In the genomic region with DNA sequence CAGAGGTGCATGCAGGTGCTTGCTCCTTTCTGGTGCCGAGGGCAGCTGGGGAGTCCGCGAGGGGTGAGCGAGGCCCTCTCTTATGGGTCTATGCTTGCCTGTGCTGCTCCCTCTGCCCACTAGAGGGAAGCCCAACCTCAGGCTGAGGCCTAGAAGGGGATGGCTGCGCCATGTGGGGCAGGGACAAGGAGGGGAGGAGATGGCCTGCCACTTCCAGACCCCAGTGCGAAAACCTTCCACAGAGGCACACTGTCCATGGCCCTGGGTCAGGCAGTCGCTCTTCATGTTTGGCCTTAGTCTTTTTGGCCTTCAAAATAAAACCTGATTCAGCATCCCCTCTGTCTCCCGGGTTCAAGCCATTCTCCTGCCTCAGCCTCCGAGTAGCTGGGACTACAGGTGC, we compare ENCODE assay signal across 8 cellular contexts. TPM values are rescaled to one million over a fixed set of nuclear protein-coding genes. Genes with fewer than 3 reads are reported as not detected.
DNase-seq lines count a peak whose midpoint lies in the region; ATAC-seq and TF ChIP-seq lines count a peak whose summit lies in the region.

No MANE protein-coding gene starts in this region.

- no peaks in the 10 kb centered on the region for H3K4me1 ChIP-seq in Peyer's patch
- H3K4me1 ChIP-seq in osteoblast (ENCODE audit: insufficient read depth, low read length): no peaks in the 10 kb centered on the region
- peaks cover 0 to 6% (median under 1%) of the 10 kb centered on the region in 4 donors for H3K4me1 ChIP-seq in tibial nerve

- TF ChIP-seq CTCF in GM12872 (IDR thresholded peaks at IDR 0.05; ENCODE audit: insufficient read depth, low read depth, low read length) (peak; percentile 99), Peyer's patch (IDR thresholded peaks at IDR 0.05) (peak in 5 of 6 experiments; percentile 17 to 77 (median 71)), fibroblast of the aortic adventitia (IDR thresholded peaks at IDR 0.05; ENCODE audit: insufficient read depth, low read length) (peak; percentile 91), osteoblast (IDR thresholded peaks at IDR 0.05; ENCODE audit: extremely low read depth, low read depth, low read length) (peak; percentile 77), tibial nerve (IDR thresholded peaks at IDR 0.05) (peak; percentile 67 to 78 (median 72))

- H2AFZ ChIP-seq in osteoblast (ENCODE audit: low read length): peak overlapping the region; percentile 15

- H3K27ac ChIP-seq in Peyer's patch (no peak overlapping the region), osteoblast (ENCODE audit: low read depth, low read length) (no peak overlapping the region), tibial nerve (no peak overlapping the region)

- no peak for TF ChIP-seq EP300 in tibial nerve (IDR thresholded peaks at IDR 0.05)

- no peak overlapping the region for H3K27ac Mint-ChIP-seq in activated T-helper 1 cell treated with anti-CD3 and anti-CD28 coated beads, Interleukin-12 subunit alpha, Interleukin-12 subunit beta, Interleukin-2, Interleukin-4 antibody, amounts not matched to agents 30 ng/mL and 10 ng/mL and 1 ng/mL, durations not matched to agents 14 hours and 24 hours and 36 hours

- intact Hi-C loops in activated T-helper 1 cell treated with anti-CD3 and anti-CD28 coated beads, Interleukin-12 subunit alpha, Interleukin-12 subunit beta, Interleukin-2, Interleukin-4 antibody, amounts not matched to agents 30 ng/mL and 10 ng/mL and 1 ng/mL, durations not matched to agents 14 hours and 24 hours and 36 hours (cut with micrococcal nuclease): no loop called here

- H3K9me3 ChIP-seq in Peyer's patch (no peaks in the 10 kb centered on the region), osteoblast (ENCODE audit: low read depth, low read length) (no peaks in the 10 kb centered on the region), tibial nerve (no peaks in the 10 kb centered on the region)

- H3K27me3 ChIP-seq in Peyer's patch (peaks cover 0 to 5% of the 10 kb centered on the region in 2 donors), osteoblast (ENCODE audit: insufficient read depth, low read length) (peaks cover 20% of the 10 kb centered on the region), tibial nerve (peaks cover 0 to 7% of the 10 kb centered on the region in 2 donors)

- no peak overlapping the region for H3K4me2 ChIP-seq in osteoblast (ENCODE audit: insufficient read depth, low read length)

- no peaks in the 10 kb centered on the region for H3K9me3 Mint-ChIP-seq in activated T-helper 1 cell treated with anti-CD3 and anti-CD28 coated beads, Interleukin-12 subunit alpha, Interleukin-12 subunit beta, Interleukin-2, Interleukin-4 antibody, amounts not matched to agents 30 ng/mL and 10 ng/mL and 1 ng/mL, durations not matched to agents 14 hours and 24 hours and 36 hours

- no peak overlapping the region for H3K4me3 ChIP-seq in Peyer's patch
- H3K4me3 ChIP-seq in fibroblast of the aortic adventitia (ENCODE audit: low read depth, low read length): no peak overlapping the region
- H3K4me3 ChIP-seq in osteoblast (ENCODE audit: insufficient read depth, low read length): no peak overlapping the region
- H3K4me3 ChIP-seq in tibial nerve: no peak overlapping the region

- TF ChIP-seq POLR2A in Peyer's patch (IDR thresholded peaks at IDR 0.05) (no peak), tibial nerve (IDR thresholded peaks at IDR 0.05) (no peak)

- H3K36me3 Mint-ChIP-seq in activated T-helper 1 cell treated with anti-CD3 and anti-CD28 coated beads, Interleukin-12 subunit alpha, Interleukin-12 subunit beta, Interleukin-2, Interleukin-4 antibody, amounts not matched to agents 30 ng/mL and 10 ng/mL and 1 ng/mL, durations not matched to agents 14 hours and 24 hours and 36 hours (ENCODE audit: low read depth): no peaks in the 10 kb centered on the region

- H3K4me3 Mint-ChIP-seq in activated T-helper 1 cell treated with anti-CD3 and anti-CD28 coated beads, Interleukin-12 subunit alpha, Interleukin-12 subunit beta, Interleukin-2, Interleukin-4 antibody, amounts not matched to agents 30 ng/mL and 10 ng/mL and 1 ng/mL, durations not matched to agents 14 hours and 24 hours and 36 hours: no peak overlapping the region

- no peak for ATAC-seq in HG03442 (IDR thresholded peaks at IDR 0.05; ENCODE audit: unreplicated experiment)

- no peaks in the 10 kb centered on the region for H3K79me2 ChIP-seq in osteoblast (ENCODE audit: insufficient read depth, low read length)

- H4K20me1 ChIP-seq in osteoblast (ENCODE audit: insufficient read depth, low read length): no peaks in the 10 kb centered on the region

- peaks cover 5% of the 10 kb centered on the region for H3K4me1 Mint-ChIP-seq in activated T-helper 1 cell treated with anti-CD3 and anti-CD28 coated beads, Interleukin-12 subunit alpha, Interleukin-12 subunit beta, Interleukin-2, Interleukin-4 antibody, amounts not matched to agents 30 ng/mL and 10 ng/mL and 1 ng/mL, durations not matched to agents 14 hours and 24 hours and 36 hours (ENCODE audit: low read depth)

- H3K36me3 ChIP-seq in Peyer's patch (no peaks in the 10 kb centered on the region), osteoblast (ENCODE audit: insufficient read depth, low read length) (no peaks in the 10 kb centered on the region), tibial nerve (no peaks in the 10 kb centered on the region)

- peaks cover 17% of the 10 kb centered on the region for H3K27me3 Mint-ChIP-seq in activated T-helper 1 cell treated with anti-CD3 and anti-CD28 coated beads, Interleukin-12 subunit alpha, Interleukin-12 subunit beta, Interleukin-2, Interleukin-4 antibody, amounts not matched to agents 30 ng/mL and 10 ng/mL and 1 ng/mL, durations not matched to agents 14 hours and 24 hours and 36 hours (ENCODE audit: insufficient read depth)

- 40 to 49% methylated on average over 9 of the region's 9 CpGs for WGBS in tibial nerve, 2 donors

- DNase-seq in KBM-7 (peak; percentile 58), Peyer's patch (peak; percentile 49 to 80 (median 67)), fibroblast of the aortic adventitia (ENCODE audit: low read depth) (peak; percentile 49), osteoblast (ENCODE audit: insufficient read length, low spot score, missing footprints) (peak; percentile 97), tibial nerve (ENCODE audit: low spot score in 2 of 2) (peak in 1 of 2 donors; percentile 47)
- DNase-seq in activated T-helper 1 cell treated with anti-CD3 and anti-CD28 coated beads, Interleukin-12 subunit alpha, Interleukin-12 subunit beta, Interleukin-2, Interleukin-4 antibody, amounts not matched to agents 30 ng/mL and 10 ng/mL and 1 ng/mL, durations not matched to agents 14 hours and 24 hours and 36 hours (ENCODE audit: low spot score): peak; percentile 39

- in situ Hi-C loops in KBM-7 (cut with MboI; ENCODE audit: low pct_unique_long_range_greater_than_20kb, low sequenced_read_pairs): loop anchor here (10.0 kb wide), 1 partner anchor 62 kb away; no protein-coding TSS in a partner anchor

RNA-seq across cellular contexts. Expression of a gene that starts 14.0 kb away (rescaled TPM):
- 1 to 10 TPM in 1 of 4 donors, not detected in 3; 3.1 TPM for total RNA-seq in Peyer's patch
- total RNA-seq in activated T-helper 1 cell treated with anti-CD3 and anti-CD28 coated beads, Interleukin-12 subunit alpha, Interleukin-12 subunit beta, Interleukin-2, Interleukin-4 antibody, amounts not matched to agents 30 ng/mL and 10 ng/mL and 1 ng/mL, durations not matched to agents 14 hours and 24 hours and 36 hours: not detected in 2 replicates
- total RNA-seq in fibroblast of the aortic adventitia (ENCODE audit: low replicate concordance): not detected in 2 replicates
- not detected in 2 replicates for total RNA-seq in osteoblast
- not detected for total RNA-seq in tibial nerve

RNA-seq across cellular contexts. Expression of a gene that starts 44.7 kb away (rescaled TPM):
- total RNA-seq in Peyer's patch: not detected
- total RNA-seq in activated T-helper 1 cell treated with anti-CD3 and anti-CD28 coated beads, Interleukin-12 subunit alpha, Interleukin-12 subunit beta, Interleukin-2, Interleukin-4 antibody, amounts not matched to agents 30 ng/mL and 10 ng/mL and 1 ng/mL, durations not matched to agents 14 hours and 24 hours and 36 hours: 0.81 TPM in 1 of 2 replicates, not detected in the other
- not detected in 2 replicates for total RNA-seq in fibroblast of the aortic adventitia (ENCODE audit: low replicate concordance)
- 0.36 TPM in 1 of 2 replicates, not detected in the other for total RNA-seq in osteoblast
- not detected for total RNA-seq in tibial nerve

RNA-seq across cellular contexts. Expression of a gene that starts 44.9 kb away (rescaled TPM):
- total RNA-seq in Peyer's patch (100 to 1,000 TPM in 3 of 4 donors, 10 to 100 TPM in 1; 63.9 to 148 (median 134) TPM), fibroblast of the aortic adventitia (ENCODE audit: low replicate concordance) (96.6 and 284 TPM in 2 replicates), osteoblast (258 and 276 TPM in 2 replicates), tibial nerve (100 to 1,000 TPM; 113 to 175 (median 137) TPM)
- total RNA-seq in activated T-helper 1 cell treated with anti-CD3 and anti-CD28 coated beads, Interleukin-12 subunit alpha, Interleukin-12 subunit beta, Interleukin-2, Interleukin-4 antibody, amounts not matched to agents 30 ng/mL and 10 ng/mL and 1 ng/mL, durations not matched to agents 14 hours and 24 hours and 36 hours: 567 and 570 TPM in 2 replicates
